8 cellular contexts compared by ENCODE assay signal in the genomic region with DNA sequence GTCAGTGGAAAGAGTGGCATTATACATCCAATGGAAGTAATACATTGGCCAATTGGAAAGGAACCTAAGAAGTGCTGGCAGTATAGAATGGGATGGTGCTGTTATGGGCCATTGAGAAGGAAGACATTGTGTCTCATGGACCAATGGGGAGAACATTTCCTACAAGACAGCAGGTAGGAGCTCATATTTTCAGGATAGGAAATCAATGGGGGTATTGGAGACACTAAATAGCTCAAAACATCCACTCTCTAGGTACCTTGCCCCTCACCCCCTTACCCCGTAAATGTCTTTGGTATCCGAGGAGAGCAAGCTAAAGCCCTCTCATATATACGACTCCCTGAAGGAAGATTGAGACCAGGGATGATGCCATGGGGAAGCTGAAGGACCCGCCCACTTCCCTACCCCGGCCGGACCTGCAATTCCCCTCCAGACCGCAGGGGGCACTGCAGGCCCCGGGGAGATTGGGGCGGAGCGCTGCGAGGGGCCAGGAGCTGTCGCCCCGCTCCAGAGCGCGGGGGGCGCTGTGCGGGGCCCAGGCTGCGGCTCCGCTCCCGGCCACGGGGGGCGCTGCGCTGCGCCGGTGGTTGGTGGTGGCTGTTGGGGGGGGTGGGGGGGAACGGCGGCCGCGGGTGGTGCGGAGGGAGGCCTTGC.
DNase-seq lines count a peak whose midpoint lies in the region; ATAC-seq and TF ChIP-seq lines count a peak whose summit lies in the region.

A gene with protein sequence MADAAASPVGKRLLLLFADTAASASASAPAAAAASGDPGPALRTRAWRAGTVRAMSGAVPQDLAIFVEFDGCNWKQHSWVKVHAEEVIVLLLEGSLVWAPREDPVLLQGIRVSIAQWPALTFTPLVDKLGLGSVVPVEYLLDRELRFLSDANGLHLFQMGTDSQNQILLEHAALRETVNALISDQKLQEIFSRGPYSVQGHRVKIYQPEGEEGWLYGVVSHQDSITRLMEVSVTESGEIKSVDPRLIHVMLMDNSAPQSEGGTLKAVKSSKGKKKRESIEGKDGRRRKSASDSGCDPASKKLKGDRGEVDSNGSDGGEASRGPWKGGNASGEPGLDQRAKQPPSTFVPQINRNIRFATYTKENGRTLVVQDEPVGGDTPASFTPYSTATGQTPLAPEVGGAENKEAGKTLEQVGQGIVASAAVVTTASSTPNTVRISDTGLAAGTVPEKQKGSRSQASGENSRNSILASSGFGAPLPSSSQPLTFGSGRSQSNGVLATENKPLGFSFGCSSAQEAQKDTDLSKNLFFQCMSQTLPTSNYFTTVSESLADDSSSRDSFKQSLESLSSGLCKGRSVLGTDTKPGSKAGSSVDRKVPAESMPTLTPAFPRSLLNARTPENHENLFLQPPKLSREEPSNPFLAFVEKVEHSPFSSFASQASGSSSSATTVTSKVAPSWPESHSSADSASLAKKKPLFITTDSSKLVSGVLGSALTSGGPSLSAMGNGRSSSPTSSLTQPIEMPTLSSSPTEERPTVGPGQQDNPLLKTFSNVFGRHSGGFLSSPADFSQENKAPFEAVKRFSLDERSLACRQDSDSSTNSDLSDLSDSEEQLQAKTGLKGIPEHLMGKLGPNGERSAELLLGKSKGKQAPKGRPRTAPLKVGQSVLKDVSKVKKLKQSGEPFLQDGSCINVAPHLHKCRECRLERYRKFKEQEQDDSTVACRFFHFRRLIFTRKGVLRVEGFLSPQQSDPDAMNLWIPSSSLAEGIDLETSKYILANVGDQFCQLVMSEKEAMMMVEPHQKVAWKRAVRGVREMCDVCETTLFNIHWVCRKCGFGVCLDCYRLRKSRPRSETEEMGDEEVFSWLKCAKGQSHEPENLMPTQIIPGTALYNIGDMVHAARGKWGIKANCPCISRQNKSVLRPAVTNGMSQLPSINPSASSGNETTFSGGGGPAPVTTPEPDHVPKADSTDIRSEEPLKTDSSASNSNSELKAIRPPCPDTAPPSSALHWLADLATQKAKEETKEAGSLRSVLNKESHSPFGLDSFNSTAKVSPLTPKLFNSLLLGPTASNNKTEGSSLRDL (N-terminal part only) (plus strand): TSS at position 615 of the 651 bp plus-strand sequence. CDS start 111 bp downstream, outside the sequence.

- DNase-seq in D341Med (ENCODE audit: low spot score) (peak; percentile 98), HuH-7 (ENCODE audit: low spot score) (peak; percentile 86), OCI-M2 (lab: John Stamatoyannopoulos, UW; ENCODE audit: unreplicated experiment) (peak; percentile 18), activated T-cell treated with anti-CD3 and anti-CD28 coated beads for 48 hours (ENCODE audit: low read depth) (peak; percentile 98), erythroblast (lab: John Stamatoyannopoulos, UW) (peak; percentile 96 to 98)
- peak; percentile 96 for DNase-seq in stimulated activated CD8-positive, alpha-beta memory T cell treated with anti-CD3 and anti-CD28 coated beads, Interleukin-4, amount 100 ng/mL, for 48 hours

- H3K9me3 ChIP-seq in mucosa of stomach (ENCODE audit: control insufficient read depth, low read length), result no peaks in the 10 kb centered on the region

- no peaks in the 10 kb centered on the region for H3K27me3 ChIP-seq in mucosa of stomach (ENCODE audit: control insufficient read depth, insufficient read depth, low read length)

- peaks cover 2% of the 10 kb centered on the region for H3K36me3 ChIP-seq in mucosa of stomach (ENCODE audit: control insufficient read depth, insufficient read depth, low read length)

- H3K9ac ChIP-seq in mucosa of stomach (ENCODE audit: low read length), result peak within 1 kb of the TSS; percentile 99

- no peak for TF ChIP-seq POLR2A in erythroblast (IDR thresholded peaks at IDR 0.05; ENCODE audit: low read length)

- H3K4me3 ChIP-seq in mucosa of stomach (ENCODE audit: low read length), result peak within 1 kb of the TSS; percentile 62

- peak; percentile 71 for ATAC-seq in GM21423 (IDR thresholded peaks at IDR 0.05; ENCODE audit: unreplicated experiment)

- peaks cover 9% of the 10 kb centered on the region for H3K4me1 ChIP-seq in mucosa of stomach (ENCODE audit: control insufficient read depth, insufficient read depth, low read length)

Comparison
In these comparisons a context has a peak if more than half of its experiments do, and no peak if none do; other contexts are left out.
1. Peak in every context shown above with its lines: DNase-seq, ATAC-seq and H3K4me3 ChIP-seq.
2. DNase-seq: peak in every context shown above with its lines; median percentile 98 in D341Med; 98 in activated T-cell treated with anti-CD3 and anti-CD28 coated beads for 48 hours; 97 in erythroblast; 96 in stimulated activated CD8-positive, alpha-beta memory T cell treated with anti-CD3 and anti-CD28 coated beads, Interleukin-4, amount 100 ng/mL, for 48 hours; 86 in HuH-7; 18 in OCI-M2.